18 cellular contexts compared by ENCODE assay signal in genomic region chr22:32584650-32585049, GRCh38.
DNase-seq lines count a peak whose midpoint lies in the region; ATAC-seq and TF ChIP-seq lines count a peak whose summit lies in the region.
"Had no signal": no experiment of that assay in that cellular context is flagged by ENCODE, and none has a peak within 500 bp of the region (broad histone marks: within the 10 kb centered on the region; RNA-seq: fewer than 3 reads in every experiment).

No MANE protein-coding gene starts in this region.

- H3K9me3 Mint-ChIP-seq in mesothelial cell of epicardium, result peaks cover 3% of the 10 kb centered on the region
- H3K9me3 Mint-ChIP-seq: neural crest cell had no signal

- no peak for ATAC-seq in HG03460 (IDR thresholded peaks at IDR 0.05; ENCODE audit: unreplicated experiment)

- H3K27ac ChIP-seq in AG04450 (ENCODE audit: low read depth, low read length), result peak overlapping the region; percentile 78
- H3K27ac ChIP-seq: RWPE1, skin epidermis had no signal

- peak overlapping the region; percentile 47 for H3K27ac Mint-ChIP-seq in mesothelial cell of epicardium
- H3K27ac Mint-ChIP-seq: activated CD4-positive, alpha-beta T cell treated with anti-CD3 and anti-CD28 coated beads, Interleukin-2, amount 10 ng/mL, durations not matched to agents 7 days and 5 days; activated T-helper 1 cell treated with anti-CD3 and anti-CD28 coated beads, Interleukin-12 subunit alpha, Interleukin-12 subunit beta, Interleukin-2, Interleukin-4 antibody, amounts not matched to agents 30 ng/mL and 10 ng/mL and 1 ng/mL, durations not matched to agents 14 hours and 24 hours and 36 hours had no signal

- TF ChIP-seq CTCF in AG04450 (IDR thresholded peaks at IDR 0.05; ENCODE audit: low read depth, low read length) (no peak), fibroblast of mammary gland (conservative IDR thresholded peaks at IDR 0.05; ENCODE audit: control insufficient read depth, insufficient read depth, low read depth, low read length) (no peak), mesothelial cell of epicardium (IDR thresholded peaks at IDR 0.05; ENCODE audit: unreplicated experiment) (no peak)

- CTCF ChIA-PET in AG04450 (lab: Charles Lee), result interaction anchor here (6.0 kb wide), 1 partner anchor 212 kb away, joined by 33 read pairs; no protein-coding TSS in a partner anchor

- H3K4me1 Mint-ChIP-seq in mesothelial cell of epicardium, result peaks cover 4% of the 10 kb centered on the region
- H3K4me1 Mint-ChIP-seq: activated CD4-positive, alpha-beta T cell treated with anti-CD3 and anti-CD28 coated beads, Interleukin-2, amount 10 ng/mL, durations not matched to agents 7 days and 5 days had no signal

- H3K36me3 Mint-ChIP-seq in mesothelial cell of epicardium, result no peaks in the 10 kb centered on the region
- H3K36me3 Mint-ChIP-seq: brain had no signal

- no peak overlapping the region for H3K4me3 Mint-ChIP-seq in mesothelial cell of epicardium
- H3K4me3 Mint-ChIP-seq: activated CD4-positive, alpha-beta T cell treated with anti-CD3 and anti-CD28 coated beads, Interleukin-2, amount 10 ng/mL, durations not matched to agents 7 days and 5 days; activated T-helper 1 cell treated with anti-CD3 and anti-CD28 coated beads, Interleukin-12 subunit alpha, Interleukin-12 subunit beta, Interleukin-2, Interleukin-4 antibody, amounts not matched to agents 30 ng/mL and 10 ng/mL and 1 ng/mL, durations not matched to agents 14 hours and 24 hours and 36 hours; brain; neural crest cell had no signal

- H3K27me3 ChIP-seq in AG04450 (ENCODE audit: control insufficient read depth, insufficient read depth, low read length), result no peaks in the 10 kb centered on the region

- DNase-seq in AG04450 (ENCODE audit: low read depth, low spot score), result no peak
- peak; percentile 76 for DNase-seq in M059J (ENCODE audit: low read depth)
- DNase-seq in fibroblast of mammary gland (ENCODE audit: low read depth), result peak; percentile 89
- DNase-seq in mesothelial cell of epicardium (ENCODE audit: low spot score in 2 of 2, unreplicated experiment in 2 of 2), result no peak
- no peak for DNase-seq in SK-N-DZ (ENCODE audit: low spot score)
- no peak for DNase-seq in activated CD4-positive, alpha-beta T cell treated with anti-CD3 and anti-CD28 coated beads, Interleukin-2, amount 50 U/mL, for 48 hours
- DNase-seq in NAMALWA (ENCODE audit: low spot score), result no peak
- DNase-seq: activated CD4-positive, alpha-beta T cell treated with anti-CD3 and anti-CD28 coated beads, Interleukin-2, amount 10 ng/mL, durations not matched to agents 7 days and 5 days; effector memory CD4-positive, alpha-beta T cell; Karpas-422; NCI-H526; substantia nigra had no signal

- H3K4me3 ChIP-seq in AG04450 (ENCODE audit: low read depth, low read length), result no peak overlapping the region
- no peak overlapping the region for H3K4me3 ChIP-seq in fibroblast of mammary gland (ENCODE audit: control insufficient read depth, low read depth, low read length)
- H3K4me3 ChIP-seq: skin epidermis had no signal

- H3K9me3 ChIP-seq in AG04450 (ENCODE audit: control insufficient read depth, insufficient read depth, low read length), result peaks cover 5% of the 10 kb centered on the region; the same call in 1 of the 2 replicates

- H3K27me3 Mint-ChIP-seq in mesothelial cell of epicardium (ENCODE audit: low read depth), result no peaks in the 10 kb centered on the region
- H3K27me3 Mint-ChIP-seq: activated CD4-positive, alpha-beta T cell treated with anti-CD3 and anti-CD28 coated beads, Interleukin-2, amount 10 ng/mL, durations not matched to agents 7 days and 5 days had no signal

- POLR2A ChIA-PET in AG04450 (lab: Yijun Ruan, JAX), result no interaction called here

Comparison
In these comparisons a context has a peak if more than half of its experiments do, and no peak if none do; other contexts are left out.
1. DNase-seq: peak in M059J (single experiment) and fibroblast of mammary gland (single experiment); none in AG04450 (single experiment), mesothelial cell of epicardium (0 of 2), SK-N-DZ (single experiment), activated CD4-positive, alpha-beta T cell treated with anti-CD3 and anti-CD28 coated beads, Interleukin-2, amount 50 U/mL, for 48 hours (0 of 2) and NAMALWA (single experiment).